In the genomic region with DNA sequence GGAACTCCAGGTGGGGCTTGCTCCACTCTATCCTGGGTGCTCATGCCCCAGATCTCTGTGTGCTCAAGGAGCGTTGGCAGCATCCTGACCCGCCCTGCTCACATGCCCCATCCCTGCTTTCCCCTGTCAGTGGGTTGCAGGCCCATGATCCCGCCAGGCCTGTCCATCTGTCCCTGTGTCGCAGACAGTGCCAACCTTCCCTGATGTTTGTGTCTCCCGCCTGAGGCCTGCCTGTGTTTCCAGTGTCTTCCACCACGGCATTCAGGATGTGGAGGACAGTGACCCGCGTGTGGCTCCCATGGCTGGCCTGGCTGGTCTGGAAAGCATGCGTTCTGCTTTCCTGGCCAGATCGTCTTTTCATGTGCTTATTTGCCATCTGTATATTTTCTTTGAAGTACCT, we compare ENCODE assay signal across 26 cellular contexts.
"Had no signal": no experiment of that assay in that cellular context is flagged by ENCODE, and none has a peak within 500 bp of the region (broad histone marks: within the 10 kb centered on the region; RNA-seq: fewer than 3 reads in every experiment).

No MANE protein-coding gene starts in this region.

- H3K27me3 ChIP-seq: brain microvascular endothelial cell, cardiac muscle cell, Peyer's patch, SJSA1 had no signal

- H3K27ac ChIP-seq: brain microvascular endothelial cell, cardiac muscle cell, Peyer's patch, RWPE1, SJSA1 had no signal

- H3K36me3 ChIP-seq: brain microvascular endothelial cell, cardiac muscle cell, Peyer's patch, SJSA1 had no signal

- H3K4me3 ChIP-seq: cardiac muscle cell, Peyer's patch, SJSA1 had no signal

- H3K9me3 ChIP-seq: Peyer's patch, SJSA1 had no signal

- FAIRE-seq: astrocyte, TTC549 had no signal

- DNase-seq: activated B cell treated with CpG ODN at 0.5 μM for 24 hours; activated CD4-positive, alpha-beta memory T cell treated with anti-CD3 and anti-CD28 coated beads for 36 hours; activated CD4-positive, alpha-beta T cell treated with anti-CD3 and anti-CD28 coated beads for 1 hour; activated CD4-positive, alpha-beta T cell treated with anti-CD3 and anti-CD28 coated beads, Interleukin-2, amount 10 ng/mL, durations not matched to agents 24 days and 14 days; activated CD8-positive, alpha-beta memory T cell treated with anti-CD3 and anti-CD28 coated beads, Interleukin-2, amount 50 U/mL, for 4 hours; activated effector memory CD4-positive, alpha-beta T cell treated with Interleukin-2 at 50 U/mL for 16 hours; activated naive CD4-positive, alpha-beta T cell treated with anti-CD3 and anti-CD28 coated beads for 36 hours; amygdala; brain microvascular endothelial cell; cerebellar nuclear complex; KG1; NCI-H1048; NCI-H146; NCI-H187 treated with DMSO at 0.1 percent for 48 hours; NCI-H2081 treated with DMSO at 0.1 percent for 48 hours; NCI-H446; NCI-H524; Peyer's patch; Right ventricle myocardium superior; T-helper 17 cell; T-helper 9 cell had no signal

- H3K4me1 ChIP-seq: Peyer's patch had no signal
